8 cellular contexts compared by ENCODE assay signal in the genomic region with DNA sequence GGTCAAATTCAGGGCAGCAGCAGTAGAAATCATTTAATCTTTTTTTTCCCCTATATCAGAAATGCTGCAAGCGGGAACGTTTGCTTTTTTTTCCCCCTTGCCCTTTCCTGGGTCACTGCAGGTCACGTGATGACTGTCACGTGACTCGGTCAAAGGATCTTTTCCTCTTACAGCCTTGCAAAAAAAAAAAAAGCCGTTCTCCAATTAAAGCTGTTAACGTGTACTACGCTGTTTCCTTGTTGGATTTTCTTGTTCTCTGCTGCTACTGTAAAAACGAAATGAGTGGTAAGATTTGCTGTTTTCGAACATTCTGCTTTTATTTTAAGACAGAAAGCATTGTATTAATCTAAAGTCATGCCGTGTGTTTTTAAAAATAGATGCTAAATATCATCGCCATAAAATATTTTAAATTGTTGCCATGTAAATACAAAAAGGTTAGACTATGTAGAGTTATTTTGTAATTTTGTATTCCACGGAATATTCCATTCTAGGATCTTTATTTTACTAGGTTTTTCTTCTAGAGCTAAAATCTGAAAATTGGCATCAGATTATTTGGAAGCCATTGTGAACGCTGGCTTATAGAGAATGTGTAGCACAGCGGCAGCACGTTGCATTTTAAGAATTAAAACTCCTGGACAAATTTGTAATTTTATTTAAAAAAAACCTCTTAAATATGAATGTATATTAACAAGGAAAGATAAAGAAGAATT.
A peak's percentile ranks its signal among the peaks of the same experiment; 100 is the strongest.
DNase-seq lines count a peak whose midpoint lies in the region; ATAC-seq and TF ChIP-seq lines count a peak whose summit lies in the region.

No MANE protein-coding gene starts in this region.

- no peak for TF ChIP-seq CTCF in colonic mucosa (IDR thresholded peaks at IDR 0.05)

- intact Hi-C loops in activated CD4-positive, alpha-beta T cell treated with anti-CD3 and anti-CD28 coated beads for 36 hours (cut with DNase I, micrococcal nuclease) = loop anchor here (1.0 to 5.0 kb wide), 5 partner anchors 133 to 332 kb away; a partner anchor contains a TSS
- intact Hi-C loops in colonic mucosa (cut with DNase I) (loop anchor here (5.0 kb wide), 1 partner anchor 138 kb away; no protein-coding TSS in a partner anchor), left colon (cut with DNase I, micrococcal nuclease) (no loop called here)

- peak; percentile 88 for DNase-seq in EL
- peak; percentile 40 for DNase-seq in NCI-H510A (lab: John Stamatoyannopoulos, UW)
- peak; percentile 87 for DNase-seq in activated CD4-positive, alpha-beta T cell treated with anti-CD3 and anti-CD28 coated beads for 36 hours
- peak; percentile 88 for DNase-seq in colonic mucosa
- peak; percentile 86 to 91 for DNase-seq in left colon
- peak; percentile 21 to 59 (median 44) for DNase-seq in stimulated activated CD4-positive, alpha-beta T cell treated with anti-CD3 and anti-CD28 coated beads, Interleukin-1b, Interleukin-23, amount 100 ng/mL, for 24 hours (ENCODE audit: low read depth in 4 of 4, low spot score in 1 of 4)

- peaks cover 5% of the 10 kb centered on the region for H3K4me1 ChIP-seq in colonic mucosa

- POLR2A ChIA-PET in activated CD4-positive, alpha-beta T cell treated with anti-CD3 and anti-CD28 coated beads for 36 hours (lab: Charles Lee) = interaction anchor here (1.4 kb wide), 1 partner anchor 578 kb away, joined by 4 read pairs; a partner anchor contains a TSS

- no peaks in the 10 kb centered on the region for H3K27me3 ChIP-seq in colonic mucosa

- peaks cover 24% of the 10 kb centered on the region for H3K4me1 Mint-ChIP-seq in activated CD4-positive, alpha-beta T cell treated with anti-CD3 and anti-CD28 coated beads for 36 hours

- no peaks in the 10 kb centered on the region for H3K27me3 Mint-ChIP-seq in activated CD4-positive, alpha-beta T cell treated with anti-CD3 and anti-CD28 coated beads for 36 hours

- no peaks in the 10 kb centered on the region for H3K9me3 Mint-ChIP-seq in activated CD4-positive, alpha-beta T cell treated with anti-CD3 and anti-CD28 coated beads for 36 hours (ENCODE audit: low read depth)

- ATAC-seq in HG02938 (IDR thresholded peaks at IDR 0.05; ENCODE audit: unreplicated experiment) (peak; percentile 57), left colon (peak; percentile 89), GM18498 (IDR thresholded peaks at IDR 0.05; ENCODE audit: unreplicated experiment) (no peak)
- ATAC-seq in activated CD4-positive, alpha-beta T cell treated with anti-CD3 and anti-CD28 coated beads for 36 hours = peak; percentile 79

- peak overlapping the region; percentile 69 for H3K27ac ChIP-seq in colonic mucosa

- no peaks in the 10 kb centered on the region for H3K36me3 ChIP-seq in colonic mucosa

- CTCF ChIA-PET in activated CD4-positive, alpha-beta T cell treated with anti-CD3 and anti-CD28 coated beads for 36 hours (lab: Charles Lee) = interaction anchor here (0.6 to 1.1 kb wide), 5 partner anchors 11 to 492 kb away, joined by 3 to 5 read pairs (median 3); a partner anchor contains a TSS

- peaks cover 1% of the 10 kb centered on the region for H3K36me3 Mint-ChIP-seq in activated CD4-positive, alpha-beta T cell treated with anti-CD3 and anti-CD28 coated beads for 36 hours (ENCODE audit: low read depth)

- no peaks in the 10 kb centered on the region for H3K9me3 ChIP-seq in colonic mucosa

- H3K9ac ChIP-seq in colonic mucosa (ENCODE audit: low read depth in 2 of 2, low read length in 2 of 2) = peak overlapping the region in 1 of 2 donors; percentile 55

- H3K4me3 Mint-ChIP-seq in activated CD4-positive, alpha-beta T cell treated with anti-CD3 and anti-CD28 coated beads for 36 hours = peak overlapping the region; percentile 85

- peak overlapping the region; percentile 86 for H3K27ac Mint-ChIP-seq in activated CD4-positive, alpha-beta T cell treated with anti-CD3 and anti-CD28 coated beads for 36 hours

- peak overlapping the region; percentile 44 for H3K4me3 ChIP-seq in colonic mucosa

Comparison
In these comparisons a context has a peak if more than half of its experiments do, and no peak if none do; other contexts are left out.
1. intact Hi-C loops: an anchor here in activated CD4-positive, alpha-beta T cell treated with anti-CD3 and anti-CD28 coated beads for 36 hours (1.0 to 5.0 kb wide) and colonic mucosa (5.0 kb wide); none called in left colon.